18 cellular contexts compared by ENCODE assay signal in genomic region chr7:134787064-134787463, GRCh38. TPM values are rescaled to one million over a fixed set of nuclear protein-coding genes. Genes with fewer than 3 reads are reported as not detected.
DNase-seq lines count a peak whose midpoint lies in the region; ATAC-seq and TF ChIP-seq lines count a peak whose summit lies in the region.
"Had no signal": no experiment of that assay in that cellular context is flagged by ENCODE, and none has a peak within 500 bp of the region (broad histone marks: within the 10 kb centered on the region; RNA-seq: fewer than 3 reads in every experiment).

No MANE protein-coding gene starts in this region.

- H3K9ac ChIP-seq in skeletal muscle tissue (ENCODE audit: low read depth in 1 of 3, low read length in 3 of 3) = no peak overlapping the region

- CTCF ChIA-PET in CD4-positive, alpha-beta memory T cell (lab: Charles Lee; ENCODE audit: partially characterized antibody) = no interaction called here

- H3K27ac Mint-ChIP-seq in CD4-positive, alpha-beta memory T cell = no peak overlapping the region
- H3K27ac Mint-ChIP-seq: activated CD4-positive, alpha-beta memory T cell treated with anti-CD3 and anti-CD28 coated beads for 36 hours; activated naive CD8-positive, alpha-beta T cell treated with anti-CD3 and anti-CD28 coated beads, Interleukin-2, amount 10 ng/mL, durations not matched to agents 7 days and 5 days; T-helper 1 cell treated with Interleukin-12 subunit alpha and Interleukin-12 subunit beta and Interleukin-4 antibody, amounts not matched to agents 30 μg/mL and 1 μg/mL, for 36 hours had no signal

- H3K4me3 Mint-ChIP-seq in CD4-positive, alpha-beta memory T cell = no peak overlapping the region
- H3K4me3 Mint-ChIP-seq: activated CD4-positive, alpha-beta memory T cell treated with anti-CD3 and anti-CD28 coated beads for 36 hours; activated naive CD8-positive, alpha-beta T cell treated with anti-CD3 and anti-CD28 coated beads, Interleukin-2, amount 10 ng/mL, durations not matched to agents 7 days and 5 days; T-helper 1 cell treated with Interleukin-12 subunit alpha and Interleukin-12 subunit beta and Interleukin-4 antibody, amounts not matched to agents 30 μg/mL and 1 μg/mL, for 36 hours had no signal

- H3K9me3 Mint-ChIP-seq in CD4-positive, alpha-beta memory T cell = peaks cover 0 to 3% (median 0%) of the 10 kb centered on the region in 8 donors
- H3K9me3 Mint-ChIP-seq: activated CD4-positive, alpha-beta memory T cell treated with anti-CD3 and anti-CD28 coated beads for 36 hours; T-helper 1 cell treated with Interleukin-12 subunit alpha and Interleukin-12 subunit beta and Interleukin-4 antibody, amounts not matched to agents 30 μg/mL and 1 μg/mL, for 36 hours had no signal

- in situ Hi-C loops in astrocyte of the spinal cord (cut with HindIII; ENCODE audit: low sequenced_read_pairs) = no loop called here

- no peaks in the 10 kb centered on the region for H3K27me3 Mint-ChIP-seq in CD4-positive, alpha-beta memory T cell
- H3K27me3 Mint-ChIP-seq: activated naive CD8-positive, alpha-beta T cell treated with anti-CD3 and anti-CD28 coated beads, Interleukin-2, amount 10 ng/mL, durations not matched to agents 7 days and 5 days had no signal

- ATAC-seq in HG03378 (IDR thresholded peaks at IDR 0.05; ENCODE audit: unreplicated experiment) (no peak), sciatic nerve (no peak)

- TF ChIP-seq CTCF in astrocyte of the spinal cord (IDR thresholded peaks at IDR 0.05; ENCODE audit: low read depth, low read length) = no peak

- POLR2A ChIA-PET in CD4-positive, alpha-beta memory T cell (lab: Charles Lee; ENCODE audit: partially characterized antibody) = no interaction called here

- H3K36me3 ChIP-seq in skeletal muscle tissue (ENCODE audit: control insufficient read depth in 3 of 3, insufficient read depth in 3 of 3, low read length in 3 of 3) = no peaks in the 10 kb centered on the region
- no peaks in the 10 kb centered on the region for H3K36me3 ChIP-seq in CD4-positive, alpha-beta memory T cell (ENCODE audit: insufficient read depth, low read length)
- H3K36me3 ChIP-seq: WERI-Rb-1 had no signal

- H3K27ac ChIP-seq in skeletal muscle tissue (ENCODE audit: low read depth, low read length) = peak overlapping the region; percentile 20
- H3K27ac ChIP-seq in CD4-positive, alpha-beta memory T cell (ENCODE audit: low read depth, low read length) = no peak overlapping the region
- H3K27ac ChIP-seq: RWPE1, WERI-Rb-1 had no signal

- DNase-seq in ELR (ENCODE audit: low read depth) = peak; percentile 12
- DNase-seq in astrocyte of the spinal cord (ENCODE audit: low read depth, low spot score) = peak; percentile 22
- DNase-seq in lung microvascular endothelial cell (ENCODE audit: low read depth in 2 of 2) = peak; percentile 16 to 81
- no peak for DNase-seq in sciatic nerve (ENCODE audit: low spot score)
- no peak for DNase-seq in NCI-H1092 treated with DMSO at 0.1 percent for 48 hours (lab: John Stamatoyannopoulos, UW)
- no peak for DNase-seq in CD4-positive, alpha-beta memory T cell
- DNase-seq: activated CD4-positive, alpha-beta memory T cell treated with anti-CD3 and anti-CD28 coated beads for 36 hours; activated naive CD8-positive, alpha-beta T cell treated with anti-CD3 and anti-CD28 coated beads, Interleukin-2, amount 10 ng/mL, durations not matched to agents 7 days and 5 days; MG63; NCI-H1694; NCI-H446 treated with DMSO at 0.1 percent for 48 hours; stimulated activated CD4-positive, alpha-beta T cell treated with anti-CD3 and anti-CD28 coated beads, Interleukin-2, amount 100 ng/mL, for 24 hours; WERI-Rb-1 had no signal

- no peaks in the 10 kb centered on the region for H3K9me3 ChIP-seq in skeletal muscle tissue (ENCODE audit: control insufficient read depth in 3 of 3, low read length in 3 of 3)
- no peaks in the 10 kb centered on the region for H3K9me3 ChIP-seq in CD4-positive, alpha-beta memory T cell (ENCODE audit: control insufficient read depth in 1 of 2, low read length in 2 of 2)
- H3K9me3 ChIP-seq: MG63 had no signal

- no peaks in the 10 kb centered on the region for H3K4me1 Mint-ChIP-seq in CD4-positive, alpha-beta memory T cell

- H3K4me3 ChIP-seq in astrocyte of the spinal cord (ENCODE audit: low read depth, low read length) (no peak overlapping the region), skeletal muscle tissue (ENCODE audit: low read length in 3 of 3) (no peak overlapping the region)
- H3K4me3 ChIP-seq in CD4-positive, alpha-beta memory T cell (ENCODE audit: low read length in 2 of 2) = no peak overlapping the region
- H3K4me3 ChIP-seq: lung, MG63 had no signal

- H3K4me1 ChIP-seq in skeletal muscle tissue (ENCODE audit: control insufficient read depth in 3 of 3, insufficient read depth in 3 of 3, low read length in 3 of 3) = peaks cover 0 to 15% (median 3%) of the 10 kb centered on the region in 3 donors
- H3K4me1 ChIP-seq in CD4-positive, alpha-beta memory T cell (ENCODE audit: insufficient read depth, low read length) = no peaks in the 10 kb centered on the region

- intact Hi-C loops in sciatic nerve (cut with DNase I) = no loop called here
- intact Hi-C loops in CD4-positive, alpha-beta memory T cell (cut with micrococcal nuclease) = no loop called here

- H3K27me3 ChIP-seq in skeletal muscle tissue (ENCODE audit: control insufficient read depth in 3 of 3, insufficient read depth in 3 of 3, low read length in 3 of 3) = no peaks in the 10 kb centered on the region
- H3K27me3 ChIP-seq in CD4-positive, alpha-beta memory T cell (ENCODE audit: insufficient read depth, low read length) = no peaks in the 10 kb centered on the region
- H3K27me3 ChIP-seq: MG63 had no signal

- H3K36me3 Mint-ChIP-seq in CD4-positive, alpha-beta memory T cell = no peaks in the 10 kb centered on the region
- H3K36me3 Mint-ChIP-seq: activated CD4-positive, alpha-beta memory T cell treated with anti-CD3 and anti-CD28 coated beads for 36 hours; activated naive CD8-positive, alpha-beta T cell treated with anti-CD3 and anti-CD28 coated beads, Interleukin-2, amount 10 ng/mL, durations not matched to agents 7 days and 5 days had no signal

RNA-seq across cellular contexts. Expression of gene CALD1, which starts 7.6 kb away (rescaled TPM):
- total RNA-seq in lung microvascular endothelial cell = 198 and 235 TPM in 2 replicates
- total RNA-seq in skeletal muscle tissue = 89.8 TPM
- 534 TPM for total RNA-seq in sciatic nerve
- total RNA-seq in CD4-positive, alpha-beta memory T cell = not detected
- under 1 TPM in 1 of 2 donors, not detected in 1; 0.13 TPM for polyA plus RNA-seq in CD4-positive, alpha-beta memory T cell
- total RNA-seq: activated naive CD8-positive, alpha-beta T cell treated with anti-CD3 and anti-CD28 coated beads, Interleukin-2, amount 10 ng/mL, durations not matched to agents 7 days and 5 days had no signal

Comparison
In these comparisons a context has a peak if more than half of its experiments do, and no peak if none do; other contexts are left out.
1. DNase-seq: peak in ELR (single experiment), astrocyte of the spinal cord (single experiment) and lung microvascular endothelial cell (2 of 2); none in sciatic nerve (single experiment), NCI-H1092 treated with DMSO at 0.1 percent for 48 hours (single experiment) and CD4-positive, alpha-beta memory T cell (0 of 5).
2. RNA of gene CALD1, which starts 7.6 kb away (total RNA-seq): 534 TPM in sciatic nerve (single experiment), 198 to 235 TPM in lung microvascular endothelial cell and 89.8 TPM in skeletal muscle tissue (single experiment); not detected in CD4-positive, alpha-beta memory T cell; every median in the first group is over 10 times any median in the second.